In the genomic region with DNA sequence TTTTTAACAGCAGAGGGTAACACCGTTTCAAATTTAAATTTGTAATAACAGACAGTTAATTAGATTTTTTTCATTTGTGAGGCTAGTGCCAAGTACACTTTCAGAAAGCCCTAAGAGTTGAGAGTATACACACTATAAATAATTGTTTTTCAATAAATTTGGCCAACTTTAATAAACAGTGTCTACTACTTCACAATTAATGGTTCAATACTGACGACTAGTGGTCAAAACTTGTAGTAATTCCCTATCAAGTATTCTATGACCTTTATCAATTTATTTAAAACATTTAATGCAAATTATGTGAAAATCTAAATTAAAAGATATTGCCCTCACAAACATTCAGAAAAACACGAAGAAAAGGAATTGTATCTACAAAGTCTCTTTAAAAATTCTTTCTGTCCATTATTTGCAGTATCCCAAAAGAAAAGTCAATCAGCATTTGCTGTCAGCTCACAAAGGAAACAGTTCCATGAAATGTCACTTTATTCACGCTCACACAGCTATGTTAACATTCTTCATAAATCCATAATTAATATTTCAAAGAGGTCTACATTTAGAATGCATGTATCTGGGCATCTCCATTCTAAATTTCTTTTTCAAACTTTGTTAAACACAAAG, we compare ENCODE assay signal across 8 cellular contexts.
DNase-seq lines count a peak whose midpoint lies in the region; ATAC-seq and TF ChIP-seq lines count a peak whose summit lies in the region.

No MANE protein-coding gene starts in this region.

- peak overlapping the region; percentile 11 for H3K4me2 ChIP-seq in skeletal muscle satellite cell (ENCODE audit: low read length)

- POLR2A ChIA-PET in activated CD8-positive, alpha-beta T cell treated with anti-CD3 and anti-CD28 coated beads for 36 hours (lab: Charles Lee): no interaction called here
- POLR2A ChIA-PET in activated CD8-positive, alpha-beta T cell treated with anti-CD3 and anti-CD28 coated beads, Interleukin-2, amount 10 ng/mL, durations not matched to agents 7 days and 5 days (lab: Charles Lee): no interaction called here
- POLR2A ChIA-PET in RWPE1 (lab: Yijun Ruan, JAX; ENCODE audit: low non-redundant PET): no interaction called here
- POLR2A ChIA-PET in activated CD4-positive, alpha-beta memory T cell treated with anti-CD3 and anti-CD28 coated beads for 36 hours (lab: Charles Lee): no interaction called here

- H3K36me3 ChIP-seq in skeletal muscle satellite cell (ENCODE audit: insufficient read depth, low read length): no peaks in the 10 kb centered on the region

- no peak overlapping the region for H3K27ac ChIP-seq in RWPE1

- CTCF ChIA-PET in activated CD8-positive, alpha-beta T cell treated with anti-CD3 and anti-CD28 coated beads for 36 hours (lab: Charles Lee): interaction anchor here (0.7 to 1.5 kb wide), 8 partner anchors 13 to 794 kb away, joined by 3 to 9 read pairs (median 3); no protein-coding TSS in a partner anchor
- CTCF ChIA-PET in activated CD8-positive, alpha-beta T cell treated with anti-CD3 and anti-CD28 coated beads, Interleukin-2, amount 10 ng/mL, durations not matched to agents 7 days and 5 days (lab: Charles Lee): interaction anchor here (0.9 to 2.4 kb wide), 7 partner anchors 11 to 1917 kb away, joined by 3 to 8 read pairs (median 3); no protein-coding TSS in a partner anchor
- CTCF ChIA-PET in RWPE1 (lab: Yijun Ruan, JAX): interaction anchor here (0.6 to 1.7 kb wide), 3 partner anchors 636 to 795 kb away, joined by 3 to 7 read pairs (median 4); no protein-coding TSS in a partner anchor
- CTCF ChIA-PET in activated CD4-positive, alpha-beta memory T cell treated with anti-CD3 and anti-CD28 coated beads for 36 hours (lab: Charles Lee): interaction anchor here (0.7 to 1.8 kb wide), 6 partner anchors 80 to 1200 kb away, joined by 3 to 6 read pairs (median 4); no protein-coding TSS in a partner anchor

- ATAC-seq in activated CD8-positive, alpha-beta T cell treated with anti-CD3 and anti-CD28 coated beads for 36 hours: no peak
- ATAC-seq in activated CD8-positive, alpha-beta T cell treated with anti-CD3 and anti-CD28 coated beads, Interleukin-2, amount 10 ng/mL, durations not matched to agents 7 days and 5 days: no peak
- peak; percentile 72 for ATAC-seq in HG03432 (IDR thresholded peaks at IDR 0.05; ENCODE audit: unreplicated experiment)

- H3K4me3 Mint-ChIP-seq in activated CD8-positive, alpha-beta T cell treated with anti-CD3 and anti-CD28 coated beads for 36 hours: no peak overlapping the region
- H3K4me3 Mint-ChIP-seq in activated CD8-positive, alpha-beta T cell treated with anti-CD3 and anti-CD28 coated beads, Interleukin-2, amount 10 ng/mL, durations not matched to agents 7 days and 5 days: no peak overlapping the region
- no peak overlapping the region for H3K4me3 Mint-ChIP-seq in activated CD4-positive, alpha-beta memory T cell treated with anti-CD3 and anti-CD28 coated beads for 36 hours

- WGBS in lower leg skin, 2 donors: 33 to 34% methylated on average over 4 of the region's 4 CpGs

- peaks cover 11% of the 10 kb centered on the region for H3K4me1 ChIP-seq in skeletal muscle satellite cell (ENCODE audit: control insufficient read depth, insufficient read depth, low read length)

- H3K27me3 Mint-ChIP-seq in activated CD8-positive, alpha-beta T cell treated with anti-CD3 and anti-CD28 coated beads for 36 hours: no peaks in the 10 kb centered on the region
- no peaks in the 10 kb centered on the region for H3K27me3 Mint-ChIP-seq in activated CD8-positive, alpha-beta T cell treated with anti-CD3 and anti-CD28 coated beads, Interleukin-2, amount 10 ng/mL, durations not matched to agents 7 days and 5 days (ENCODE audit: low read depth)
- no peaks in the 10 kb centered on the region for H3K27me3 Mint-ChIP-seq in activated CD4-positive, alpha-beta memory T cell treated with anti-CD3 and anti-CD28 coated beads for 36 hours

- peak; percentile 53 for TF ChIP-seq CTCF in activated CD8-positive, alpha-beta T cell treated with anti-CD3 and anti-CD28 coated beads for 36 hours (IDR thresholded peaks at IDR 0.05)
- TF ChIP-seq CTCF in RWPE1 (conservative IDR thresholded peaks at IDR 0.05; ENCODE audit: low read depth) (peak; percentile 54; the same call in 1 of the 2 replicates), fibroblast of villous mesenchyme (IDR thresholded peaks at IDR 0.05; ENCODE audit: insufficient read depth, low read depth, low read length) (peak; percentile 54), lower leg skin (IDR thresholded peaks at IDR 0.05) (no peak)

- H3K9me3 Mint-ChIP-seq in activated CD8-positive, alpha-beta T cell treated with anti-CD3 and anti-CD28 coated beads for 36 hours: no peaks in the 10 kb centered on the region
- H3K9me3 Mint-ChIP-seq in activated CD8-positive, alpha-beta T cell treated with anti-CD3 and anti-CD28 coated beads, Interleukin-2, amount 10 ng/mL, durations not matched to agents 7 days and 5 days (ENCODE audit: insufficient read depth): no peaks in the 10 kb centered on the region
- no peaks in the 10 kb centered on the region for H3K9me3 Mint-ChIP-seq in activated CD4-positive, alpha-beta memory T cell treated with anti-CD3 and anti-CD28 coated beads for 36 hours

- no peak for DNase-seq in activated CD8-positive, alpha-beta T cell treated with anti-CD3 and anti-CD28 coated beads for 36 hours
- DNase-seq in activated CD8-positive, alpha-beta T cell treated with anti-CD3 and anti-CD28 coated beads, Interleukin-2, amount 10 ng/mL, durations not matched to agents 7 days and 5 days: no peak
- DNase-seq in RWPE1 (ENCODE audit: low spot score) (peak; percentile 15), fibroblast of villous mesenchyme (ENCODE audit: low read depth) (peak; percentile 66), lower leg skin (ENCODE audit: low spot score in 2 of 2) (no peak)
- DNase-seq in activated CD4-positive, alpha-beta memory T cell treated with anti-CD3 and anti-CD28 coated beads for 36 hours: no peak

- H3K9me3 ChIP-seq in skeletal muscle satellite cell (replicated peaks; ENCODE audit: low read length): no peaks in the 10 kb centered on the region

- no peaks in the 10 kb centered on the region for H3K36me3 Mint-ChIP-seq in activated CD8-positive, alpha-beta T cell treated with anti-CD3 and anti-CD28 coated beads for 36 hours (ENCODE audit: low read depth)
- H3K36me3 Mint-ChIP-seq in activated CD8-positive, alpha-beta T cell treated with anti-CD3 and anti-CD28 coated beads, Interleukin-2, amount 10 ng/mL, durations not matched to agents 7 days and 5 days (ENCODE audit: low read depth): no peaks in the 10 kb centered on the region
- no peaks in the 10 kb centered on the region for H3K36me3 Mint-ChIP-seq in activated CD4-positive, alpha-beta memory T cell treated with anti-CD3 and anti-CD28 coated beads for 36 hours

- H3K27ac Mint-ChIP-seq in activated CD8-positive, alpha-beta T cell treated with anti-CD3 and anti-CD28 coated beads for 36 hours: no peak overlapping the region
- H3K27ac Mint-ChIP-seq in activated CD8-positive, alpha-beta T cell treated with anti-CD3 and anti-CD28 coated beads, Interleukin-2, amount 10 ng/mL, durations not matched to agents 7 days and 5 days: no peak overlapping the region
- H3K27ac Mint-ChIP-seq in activated CD4-positive, alpha-beta memory T cell treated with anti-CD3 and anti-CD28 coated beads for 36 hours: no peak overlapping the region

- H3K4me3 ChIP-seq in fibroblast of villous mesenchyme (ENCODE audit: low read depth, low read length) (no peak overlapping the region), skeletal muscle satellite cell (ENCODE audit: low read length) (no peak overlapping the region), lower leg skin (ENCODE audit: low read depth, poor library complexity, severe bottlenecking) (no peak overlapping the region)

- TF ChIP-seq POLR2A in lower leg skin (IDR thresholded peaks at IDR 0.05): no peak

- intact Hi-C loops in activated CD8-positive, alpha-beta T cell treated with anti-CD3 and anti-CD28 coated beads for 36 hours (cut with micrococcal nuclease): no loop called here
- intact Hi-C loops in lower leg skin (cut with DNase I; ENCODE audit: low total_unique reads): no loop called here
- intact Hi-C loops in activated CD4-positive, alpha-beta memory T cell treated with anti-CD3 and anti-CD28 coated beads for 36 hours (cut with micrococcal nuclease): loop anchor here (2.0 to 10.0 kb wide), 2 partner anchors 636 to 1892 kb away; a partner anchor contains a TSS

- no peak overlapping the region for H3K9ac ChIP-seq in skeletal muscle satellite cell (ENCODE audit: low read depth, low read length)

- no peaks in the 10 kb centered on the region for H3K4me1 Mint-ChIP-seq in activated CD8-positive, alpha-beta T cell treated with anti-CD3 and anti-CD28 coated beads for 36 hours (ENCODE audit: low read depth)
- H3K4me1 Mint-ChIP-seq in activated CD8-positive, alpha-beta T cell treated with anti-CD3 and anti-CD28 coated beads, Interleukin-2, amount 10 ng/mL, durations not matched to agents 7 days and 5 days (ENCODE audit: low read depth): no peaks in the 10 kb centered on the region
- H3K4me1 Mint-ChIP-seq in activated CD4-positive, alpha-beta memory T cell treated with anti-CD3 and anti-CD28 coated beads for 36 hours (ENCODE audit: low read depth): no peaks in the 10 kb centered on the region

- H3K27me3 ChIP-seq in skeletal muscle satellite cell (ENCODE audit: control insufficient read depth, insufficient read depth, low read length): no peaks in the 10 kb centered on the region

Comparison
In these comparisons a context has a peak if more than half of its experiments do, and no peak if none do; other contexts are left out.
1. DNase-seq: peak in RWPE1 (single experiment) and fibroblast of villous mesenchyme (single experiment); none in activated CD8-positive, alpha-beta T cell treated with anti-CD3 and anti-CD28 coated beads for 36 hours (single experiment), activated CD8-positive, alpha-beta T cell treated with anti-CD3 and anti-CD28 coated beads, Interleukin-2, amount 10 ng/mL, durations not matched to agents 7 days and 5 days (single experiment), lower leg skin (0 of 2) and activated CD4-positive, alpha-beta memory T cell treated with anti-CD3 and anti-CD28 coated beads for 36 hours (single experiment).
2. CTCF ChIP-seq: peak in activated CD8-positive, alpha-beta T cell treated with anti-CD3 and anti-CD28 coated beads for 36 hours (single experiment), RWPE1 (single experiment) and fibroblast of villous mesenchyme (single experiment); none in lower leg skin (0 of 3).